Comparison of ENCODE assay signal across 14 cellular contexts in genomic region chr6:81158956-81159355, GRCh38.
DNase-seq lines count a peak whose midpoint lies in the region; ATAC-seq lines count a peak whose summit lies in the region.
"Had no signal": no experiment of that assay in that cellular context is flagged by ENCODE, and none has a peak within 500 bp of the region (broad histone marks: within the 10 kb centered on the region; RNA-seq: fewer than 3 reads in every experiment).

No MANE protein-coding gene starts in this region.

- DNase-seq in LHCN-M2 (ENCODE audit: low read depth) = peak; percentile 7
- DNase-seq in astrocyte of the hippocampus (ENCODE audit: low read depth, low spot score) = peak; percentile 31
- peak; percentile 5 for DNase-seq in iris pigment epithelial cell (ENCODE audit: low read depth)
- DNase-seq in SIG-M5 treated with dmso at 0.1 percent for 504 hours (lab: John Stamatoyannopoulos, UW; ENCODE audit: unreplicated experiment) = no peak
- no peak for DNase-seq in activated gamma-delta T cell treated with Interleukin-2 at 50 U/mL for 16 hours
- DNase-seq: AML-193; Caco-2; Calu3; CD4-positive, alpha-beta T cell; CD8-positive, alpha-beta T cell; DMS79 treated with DMSO at 0.1 percent for 48 hours; GF-D8 had no signal

- no peak for ATAC-seq in GM18517 (IDR thresholded peaks at IDR 0.05; ENCODE audit: unreplicated experiment)
- ATAC-seq: A549; CD8-positive, alpha-beta T cell had no signal

Comparison
In these comparisons a context has a peak if more than half of its experiments do, and no peak if none do; other contexts are left out.
1. DNase-seq: peak in LHCN-M2 (single experiment), astrocyte of the hippocampus (single experiment) and iris pigment epithelial cell (single experiment); none in SIG-M5 treated with dmso at 0.1 percent for 504 hours (single experiment) and activated gamma-delta T cell treated with Interleukin-2 at 50 U/mL for 16 hours (single experiment).